ENCODE assay signal across 25 cellular contexts in the genomic region with DNA sequence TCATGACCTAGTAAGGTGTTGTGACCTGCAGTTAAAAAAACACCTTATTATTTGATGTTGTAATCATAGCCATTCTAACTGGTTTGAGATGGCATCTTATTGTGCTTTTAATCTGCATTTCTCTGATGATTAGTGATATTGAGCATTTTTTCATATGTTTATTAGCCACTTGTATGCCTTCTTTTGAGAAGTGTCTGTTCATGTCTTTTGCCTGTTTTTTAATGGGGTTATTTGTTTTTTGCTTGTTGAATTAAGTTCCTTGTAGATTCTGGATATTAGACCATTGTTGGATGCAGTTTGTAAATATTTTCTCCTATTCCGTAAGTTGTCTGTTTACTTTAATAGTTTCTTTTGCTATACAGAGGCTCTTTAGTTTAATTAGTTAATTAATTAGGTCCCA.
"Had no signal": no experiment of that assay in that cellular context is flagged by ENCODE, and none has a peak within 500 bp of the region (broad histone marks: within the 10 kb centered on the region; RNA-seq: fewer than 3 reads in every experiment).

No MANE protein-coding gene starts in this region.

- H3K36me3 ChIP-seq: neural progenitor cell, ovary, thyroid gland had no signal

- H3K4me2 ChIP-seq: neural progenitor cell had no signal

- H3K27ac ChIP-seq: neural progenitor cell, ovary, parathyroid adenoma, psoas muscle, skin epidermis, stomach, thoracic aorta, thyroid gland, tibial nerve, upper lobe of left lung, vagina had no signal

- H3K79me2 ChIP-seq: parathyroid adenoma had no signal

- H3K9me3 ChIP-seq: ovary, psoas muscle, stomach, thoracic aorta, thyroid gland, tibial nerve, upper lobe of left lung, vagina had no signal

- ATAC-seq: naive thymus-derived CD4-positive, alpha-beta T cell; psoas muscle; right cardiac atrium; sciatic nerve; stimulated activated effector memory CD8-positive, alpha-beta T cell treated with anti-CD3 and anti-CD28 coated beads, Interleukin-12 subunit alpha, Interleukin-12 subunit beta, amount 100 ng/mL, for 72 hours; stimulated activated naive B cell treated with anti-CD40 and anti-IgM and Interleukin-4, amounts not matched to agents 10 μg/mL and 1 μg/mL and 100 μg/mL, for 72 hours had no signal

- DNase-seq: naive thymus-derived CD4-positive, alpha-beta T cell; occipital lobe; ovary; posterior cingulate gyrus; psoas muscle; right cardiac atrium; stimulated activated CD4-positive, alpha-beta T cell treated with anti-CD3 and anti-CD28 coated beads, Interleukin-15, amount 100 ng/mL, for 24 hours; stimulated activated CD4-positive, alpha-beta T cell treated with anti-CD3 and anti-CD28 coated beads, Interleukin-2, amount 100 ng/mL, for 24 hours; stimulated activated CD4-positive, alpha-beta T cell treated with anti-CD3 and anti-CD28 coated beads, Interleukin-2, amount 100 ng/mL, for 48 hours; stimulated activated CD4-positive, alpha-beta T cell treated with anti-CD3 and anti-CD28 coated beads, Interleukin-4, amount 100 ng/mL, for 24 hours; stimulated activated naive B cell treated with anti-CD40 and anti-IgM and Interleukin-4, amounts not matched to agents 10 μg/mL and 1 μg/mL and 100 μg/mL, for 72 hours; stimulated activated naive CD4-positive, alpha-beta T cell treated with Interleukin-2 at 50 U/mL for 16 hours; stomach; thyroid gland; trophoblast cell; upper lobe of left lung had no signal

- H2AFZ ChIP-seq: neural progenitor cell, parathyroid adenoma had no signal

- H3K9ac ChIP-seq: neural progenitor cell, parathyroid adenoma had no signal

- H3K4me1 ChIP-seq: parathyroid adenoma, psoas muscle, tibial nerve, vagina had no signal

- FAIRE-seq: urothelium cell line had no signal

- H3K27me3 ChIP-seq: neural progenitor cell, ovary, stomach, thyroid gland, tibial nerve, upper lobe of left lung, vagina had no signal

- H3K4me3 ChIP-seq: neural progenitor cell, ovary, psoas muscle, skin epidermis, stomach, thoracic aorta, thyroid gland, tibial nerve, upper lobe of left lung, vagina had no signal
